ENCODE assay signal across 15 cellular contexts in genomic region chr1:8813991-8814390, GRCh38. TPM values are rescaled to one million over a fixed set of nuclear protein-coding genes. Genes with fewer than 3 reads are reported as not detected.
DNase-seq lines count a peak whose midpoint lies in the region; ATAC-seq, FAIRE-seq and TF ChIP-seq lines count a peak whose summit lies in the region.
"Had no signal": no experiment of that assay in that cellular context is flagged by ENCODE, and none has a peak within 500 bp of the region (broad histone marks: within the 10 kb centered on the region; RNA-seq: fewer than 3 reads in every experiment).

No MANE protein-coding gene starts in this region.

- peak overlapping the region; percentile 86 for H3K4me3 Mint-ChIP-seq in activated T-helper 17 cell treated with anti-CD3 and anti-CD28 coated beads, Interleukin-2, amount 50 U/mL, for 72 hours
- H3K4me3 Mint-ChIP-seq: T-helper 1 cell treated with Interleukin-12 subunit alpha and Interleukin-12 subunit beta and Interleukin-4 antibody, amounts not matched to agents 30 μg/mL and 1 μg/mL, for 36 hours had no signal

- H3K27me3 ChIP-seq in iPS-20b (ENCODE audit: insufficient read depth, low read length), result no peaks in the 10 kb centered on the region
- no peaks in the 10 kb centered on the region for H3K27me3 ChIP-seq in sigmoid colon
- H3K27me3 ChIP-seq: neutrophil had no signal

- no peak overlapping the region; the same call in 1 of the 2 replicates for H3K9ac ChIP-seq in iPS-20b (ENCODE audit: low read depth, low read length)

- no peak overlapping the region for H3K27ac ChIP-seq in iPS-20b (ENCODE audit: low read length)
- peak overlapping the region; percentile 95 to 99 (median 96) for H3K27ac ChIP-seq in sigmoid colon
- H3K27ac ChIP-seq: neutrophil had no signal

- H3K27ac Mint-ChIP-seq in activated T-helper 17 cell treated with anti-CD3 and anti-CD28 coated beads, Interleukin-2, amount 50 U/mL, for 72 hours, result peak overlapping the region; percentile 61
- H3K27ac Mint-ChIP-seq: T-helper 1 cell treated with Interleukin-12 subunit alpha and Interleukin-12 subunit beta and Interleukin-4 antibody, amounts not matched to agents 30 μg/mL and 1 μg/mL, for 36 hours had no signal

- H3K4me1 ChIP-seq in iPS-20b (ENCODE audit: insufficient read depth, low read length) (peaks cover 26% of the 10 kb centered on the region), sigmoid colon (peaks cover 0 to 80% (median 62%) of the 10 kb centered on the region in 4 donors)

- no peaks in the 10 kb centered on the region for H3K27me3 Mint-ChIP-seq in activated T-helper 17 cell treated with anti-CD3 and anti-CD28 coated beads, Interleukin-2, amount 50 U/mL, for 72 hours

- no peak for TF ChIP-seq POLR2A in sigmoid colon (IDR thresholded peaks at IDR 0.05)

- peak; percentile 62 for FAIRE-seq in GM19239 (lab: Jason Lieb, UNC)

- H3K4me3 ChIP-seq in iPS-20b (ENCODE audit: low read length), result 0 out of 2 replicates have a peak overlapping the region, but pooled peaks have one; percentile 98
- H3K4me3 ChIP-seq in sigmoid colon, result no peak overlapping the region

- no peak for TF ChIP-seq EP300 in sigmoid colon (IDR thresholded peaks at IDR 0.05)

- H3K9me3 ChIP-seq in iPS-20b (ENCODE audit: insufficient read depth, low read depth, low read length) (no peaks in the 10 kb centered on the region), sigmoid colon (no peaks in the 10 kb centered on the region)
- H3K9me3 ChIP-seq: neutrophil had no signal

- TF ChIP-seq CTCF in sigmoid colon (IDR thresholded peaks at IDR 0.05), result no peak

- intact Hi-C loops in sigmoid colon (cut with DNase I), result loop anchor here (5.0 kb wide), 1 partner anchor 97 kb away; no protein-coding TSS in a partner anchor

- H3K36me3 ChIP-seq in iPS-20b (ENCODE audit: insufficient read depth, low read depth, low read length) (no peaks in the 10 kb centered on the region), sigmoid colon (no peaks in the 10 kb centered on the region)
- H3K36me3 ChIP-seq: neutrophil had no signal

- peaks cover 39% of the 10 kb centered on the region for H3K4me1 Mint-ChIP-seq in activated T-helper 17 cell treated with anti-CD3 and anti-CD28 coated beads, Interleukin-2, amount 50 U/mL, for 72 hours

- no peak for DNase-seq in GM19239 (ENCODE audit: insufficient read length, low spot score)
- DNase-seq in sigmoid colon, result no peak
- DNase-seq in NCI-H1092 treated with DMSO at 0.1 percent for 48 hours (lab: John Stamatoyannopoulos, UW), result no peak
- no peak for DNase-seq in GM03348 (ENCODE audit: low spot score)
- DNase-seq in stimulated activated CD4-positive, alpha-beta T cell treated with anti-CD3 and anti-CD28 coated beads, Interleukin-2, amount 100 ng/mL, for 48 hours, result no peak
- DNase-seq: activated T-cell treated with anti-CD3 and anti-CD28 coated beads, Interleukin-2, amount 50 U/mL, for 1 hour; cerebellar nuclear complex; DMS53; NCI-H1930; NCI-H69 had no signal

- H3K9me3 Mint-ChIP-seq in activated T-helper 17 cell treated with anti-CD3 and anti-CD28 coated beads, Interleukin-2, amount 50 U/mL, for 72 hours, result no peaks in the 10 kb centered on the region
- H3K9me3 Mint-ChIP-seq: T-helper 1 cell treated with Interleukin-12 subunit alpha and Interleukin-12 subunit beta and Interleukin-4 antibody, amounts not matched to agents 30 μg/mL and 1 μg/mL, for 36 hours had no signal

- H3K36me3 Mint-ChIP-seq in activated T-helper 17 cell treated with anti-CD3 and anti-CD28 coated beads, Interleukin-2, amount 50 U/mL, for 72 hours (ENCODE audit: low read depth), result peaks cover 7% of the 10 kb centered on the region

- ATAC-seq in activated T-helper 17 cell treated with anti-CD3 and anti-CD28 coated beads, Interleukin-2, amount 50 U/mL, for 72 hours (replicated peaks), result peak; percentile 16
- ATAC-seq in GM19324 (IDR thresholded peaks at IDR 0.05; ENCODE audit: low FRiP score, unreplicated experiment), result no peak

RNA-seq across cellular contexts. Expression of gene RERE, which starts 3.4 kb away (rescaled TPM):
- total RNA-seq in activated T-helper 17 cell treated with anti-CD3 and anti-CD28 coated beads, Interleukin-2, amount 50 U/mL, for 72 hours, result 10 to 100 TPM; 48.0 to 50.5 TPM
- total RNA-seq in sigmoid colon, result 100 to 1,000 TPM in 2 of 4 donors, 10 to 100 TPM in 2; 90.6 to 148 (median 124) TPM
- polyA plus RNA-seq in sigmoid colon, result 10 to 100 TPM; 19.2 to 43.2 (median 27.5) TPM
